In genomic region chr4:86338989-86339388, GRCh38 we compare ENCODE assay signal across 2 cellular contexts.
TF ChIP-seq lines count a peak whose summit lies in the region.

No MANE protein-coding gene starts in this region.

TF ChIP-seq in liver, 16 proteins besides CTCF, POLR2A, EP300 and RAD21 (continued from another document):
- TF ChIP-seq JUND (IDR thresholded peaks at IDR 0.05) (peak in 1 of 2 donors; percentile 33), NR2F2 (IDR thresholded peaks at IDR 0.05) (peak; percentile 63)

TF ChIP-seq in HepG2, 621 proteins besides CTCF, POLR2A, EP300 and RAD21:
- TF ChIP-seq SOX6 (IDR thresholded peaks at IDR 0.05) (no peak), SOX6 (CRISPR knock-in tag; IDR thresholded peaks at IDR 0.05) (no peak), FIP1L1 (IDR thresholded peaks at IDR 0.05; ENCODE audit: borderline replicate concordance, insufficient read depth, low read depth, low read length) (no peak), ZNF124 (CRISPR knock-in tag; IDR thresholded peaks at IDR 0.05) (no peak), PRMT3 (CRISPR knock-in tag; IDR thresholded peaks at IDR 0.05; ENCODE audit: borderline replicate concordance, low read depth) (no peak), ZEB1 (IDR thresholded peaks at IDR 0.05; ENCODE audit: insufficient replicate concordance, low read depth) (no peak), KLF9 (CRISPR knock-in tag; IDR thresholded peaks at IDR 0.05; ENCODE audit: low read depth) (no peak), REXO4 (CRISPR knock-in tag; IDR thresholded peaks at IDR 0.05; ENCODE audit: borderline replicate concordance) (no peak), ZBTB44 (CRISPR knock-in tag; IDR thresholded peaks at IDR 0.05) (no peak), MEF2D (CRISPR knock-in tag; IDR thresholded peaks at IDR 0.05) (no peak), MXI1 (IDR thresholded peaks at IDR 0.05; ENCODE audit: borderline replicate concordance, low read depth, low read length) (no peak), GMEB1 (CRISPR knock-in tag; IDR thresholded peaks at IDR 0.05; ENCODE audit: borderline replicate concordance) (no peak), ZNF512 (CRISPR knock-in tag; IDR thresholded peaks at IDR 0.05) (no peak), ZNF644 (CRISPR knock-in tag; IDR thresholded peaks at IDR 0.05; ENCODE audit: low read depth) (no peak), THAP11 (CRISPR knock-in tag; IDR thresholded peaks at IDR 0.05) (no peak), ZBED4 (CRISPR knock-in tag; IDR thresholded peaks at IDR 0.05; ENCODE audit: borderline replicate concordance) (no peak), CENPX (CRISPR knock-in tag; IDR thresholded peaks at IDR 0.05) (no peak)
